Comparison of ENCODE assay signal across 21 cellular contexts in genomic region chr13:19071161-19071936, GRCh38.
"Had no signal": no experiment of that assay in that cellular context is flagged by ENCODE, and none has a peak within 500 bp of the region (broad histone marks: within the 10 kb centered on the region; RNA-seq: fewer than 3 reads in every experiment).

No MANE protein-coding gene starts in this region.

- H3K4me3 ChIP-seq: colonic mucosa, heart left ventricle, left lung, lower lobe of right lung, neural progenitor cell, pancreas, prostate gland, right lobe of liver, tibial artery had no signal

- H3K4me1 Mint-ChIP-seq: endodermal cell; neural progenitor cell; stimulated activated memory B cell treated with anti-CD40 and anti-IgM and Interleukin-4, amounts not matched to agents 10 μg/mL and 1 μg/mL and 100 μg/mL, for 72 hours had no signal

- H3K27ac Mint-ChIP-seq: endodermal cell; natural killer cell treated with Interleukin-12 subunit alpha and Interleukin-12 subunit beta and Interleukin-15 and Interleukin-18, amount 100 ng/mL, for 72 hours; neural progenitor cell; stimulated activated memory B cell treated with anti-CD40 and anti-IgM and Interleukin-4, amounts not matched to agents 10 μg/mL and 1 μg/mL and 100 μg/mL, for 72 hours; stimulated activated naive CD8-positive, alpha-beta T cell treated with anti-CD3 and anti-CD28 coated beads, Interleukin-15, Interleukin-2, amounts not matched to agents 100 ng/mL and 50 ng/mL, for 24 hours had no signal

- H3K27me3 ChIP-seq: colonic mucosa, heart left ventricle, left lung, neural progenitor cell, pancreas, right lobe of liver, tibial artery had no signal

- H3K27me3 Mint-ChIP-seq: natural killer cell treated with Interleukin-12 subunit alpha and Interleukin-12 subunit beta and Interleukin-15 and Interleukin-18, amount 100 ng/mL, for 72 hours; stimulated activated memory B cell treated with anti-CD40 and anti-IgM and Interleukin-4, amounts not matched to agents 10 μg/mL and 1 μg/mL and 100 μg/mL, for 72 hours; stimulated activated naive CD8-positive, alpha-beta T cell treated with anti-CD3 and anti-CD28 coated beads, Interleukin-15, Interleukin-2, amounts not matched to agents 100 ng/mL and 50 ng/mL, for 24 hours had no signal

- H3K4me3 Mint-ChIP-seq: endodermal cell; natural killer cell treated with Interleukin-12 subunit alpha and Interleukin-12 subunit beta and Interleukin-15 and Interleukin-18, amount 100 ng/mL, for 72 hours; neural progenitor cell; stimulated activated memory B cell treated with anti-CD40 and anti-IgM and Interleukin-4, amounts not matched to agents 10 μg/mL and 1 μg/mL and 100 μg/mL, for 72 hours; stimulated activated naive CD8-positive, alpha-beta T cell treated with anti-CD3 and anti-CD28 coated beads, Interleukin-15, Interleukin-2, amounts not matched to agents 100 ng/mL and 50 ng/mL, for 24 hours had no signal

- H3K36me3 Mint-ChIP-seq: natural killer cell treated with Interleukin-12 subunit alpha and Interleukin-12 subunit beta and Interleukin-15 and Interleukin-18, amount 100 ng/mL, for 72 hours; stimulated activated memory B cell treated with anti-CD40 and anti-IgM and Interleukin-4, amounts not matched to agents 10 μg/mL and 1 μg/mL and 100 μg/mL, for 72 hours had no signal

- ATAC-seq: left lung; pancreas; stimulated activated memory B cell treated with anti-CD40 and anti-IgM and Interleukin-4, amounts not matched to agents 10 μg/mL and 1 μg/mL and 100 μg/mL, for 72 hours had no signal

- H3K36me3 ChIP-seq: colonic mucosa, heart left ventricle, left lung, lower lobe of right lung, neural progenitor cell, pancreas, prostate gland, right lobe of liver, tibial artery had no signal

- H3K9me3 ChIP-seq: colonic mucosa, lower lobe of right lung, pancreas, prostate gland, right lobe of liver, tibial artery had no signal

- H3K4me1 ChIP-seq: colonic mucosa, heart left ventricle, left lung, lower lobe of right lung, neural progenitor cell, pancreas, prostate gland, right lobe of liver, tibial artery had no signal

- DNase-seq: cerebellar nuclear complex; colonic mucosa; effector CD4-positive, alpha-beta T cell; endodermal cell; heart left ventricle; hippocampal formation; kidney glomerular epithelial cell; left lung; lower lobe of right lung; mesenchymal stem cell; midbrain; nucleus accumbens; pancreas; right lobe of liver; stimulated activated CD4-positive, alpha-beta T cell treated with anti-CD3 and anti-CD28 coated beads, Interleukin-4, amount 100 ng/mL, for 1 hour; tibial artery had no signal

- H3K27ac ChIP-seq: colonic mucosa, heart left ventricle, left lung, lower lobe of right lung, neural progenitor cell, pancreas, prostate gland, right lobe of liver, tibial artery had no signal
